ENCODE assay signal across 12 cellular contexts in the genomic region with DNA sequence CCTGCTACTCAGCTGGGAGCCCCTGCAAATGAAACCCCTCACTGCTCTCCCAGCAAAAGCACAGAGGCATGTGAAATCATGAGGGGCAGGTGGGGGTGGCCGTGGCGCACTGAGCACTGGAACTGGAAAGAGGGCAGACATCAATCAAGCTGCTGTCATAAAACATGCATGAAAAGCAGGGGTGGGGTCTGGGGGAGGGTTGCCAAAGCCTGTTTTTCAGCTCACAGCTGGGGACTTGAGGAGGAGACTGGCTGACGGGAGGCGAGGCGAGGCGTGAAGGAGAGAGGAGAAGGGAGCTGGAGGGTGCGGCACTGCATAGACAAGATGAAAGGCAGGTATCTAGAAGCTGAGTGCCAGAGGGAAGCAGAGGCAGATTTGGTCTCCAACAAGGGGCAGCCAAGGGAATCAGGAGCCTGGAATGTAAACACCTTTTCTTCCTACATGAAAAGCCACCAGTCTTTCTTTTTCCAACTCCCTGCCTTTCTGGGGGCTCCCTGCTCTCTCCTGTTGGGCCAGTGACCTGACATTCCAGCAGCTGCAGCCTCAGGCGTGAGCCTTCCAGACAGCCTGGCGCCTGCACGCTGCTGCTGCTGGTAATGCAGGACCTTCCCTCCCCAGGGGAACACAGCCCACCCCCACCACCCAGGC.
DNase-seq lines count a peak whose midpoint lies in the region; ATAC-seq and TF ChIP-seq lines count a peak whose summit lies in the region.
"Had no signal": no experiment of that assay in that cellular context is flagged by ENCODE, and none has a peak within 500 bp of the region (broad histone marks: within the 10 kb centered on the region; RNA-seq: fewer than 3 reads in every experiment).

No MANE protein-coding gene starts in this region.

- H3K36me3 Mint-ChIP-seq in T-helper 2 cell treated with Interferon-gamma antibody and Interleukin-4, amounts not matched to agents 5 μg/mL and 100 μg/mL, for 36 hours (ENCODE audit: low read depth): no peaks in the 10 kb centered on the region
- H3K36me3 Mint-ChIP-seq: immature natural killer cell had no signal

- peaks cover 24% of the 10 kb centered on the region for H3K27me3 Mint-ChIP-seq in T-helper 2 cell treated with Interferon-gamma antibody and Interleukin-4, amounts not matched to agents 5 μg/mL and 100 μg/mL, for 36 hours (ENCODE audit: low read depth)

- peak overlapping the region; percentile 90 for H3K27ac ChIP-seq in cardiac muscle cell

- in situ Hi-C loops in astrocyte of the cerebellum (cut with HindIII; ENCODE audit: low sequenced_read_pairs): no loop called here

- TF ChIP-seq CTCF in cardiac muscle cell (IDR thresholded peaks at IDR 0.05; ENCODE audit: low read depth, low read length) (no peak), astrocyte of the cerebellum (IDR thresholded peaks at IDR 0.05; ENCODE audit: low read depth, low read length, missing control alignments) (peak; percentile 8)

- no peaks in the 10 kb centered on the region for H3K9me3 ChIP-seq in cardiac muscle cell (ENCODE audit: low read depth)

- no peaks in the 10 kb centered on the region for H3K4me1 Mint-ChIP-seq in T-helper 2 cell treated with Interferon-gamma antibody and Interleukin-4, amounts not matched to agents 5 μg/mL and 100 μg/mL, for 36 hours (ENCODE audit: low read depth)
- H3K4me1 Mint-ChIP-seq: immature natural killer cell had no signal

- peaks cover 17% of the 10 kb centered on the region for H3K4me1 ChIP-seq in cardiac muscle cell (ENCODE audit: low read depth)

- H3K4me3 Mint-ChIP-seq in T-helper 2 cell treated with Interferon-gamma antibody and Interleukin-4, amounts not matched to agents 5 μg/mL and 100 μg/mL, for 36 hours: no peak overlapping the region
- H3K4me3 Mint-ChIP-seq: immature natural killer cell had no signal

- H3K4me3 ChIP-seq in cardiac muscle cell (no peak overlapping the region), astrocyte of the cerebellum (ENCODE audit: low read depth, low read length) (no peak overlapping the region)

- peak in 1 of 2 donors; percentile 59 for DNase-seq in cardiac muscle cell (ENCODE audit: low read depth in 1 of 2, low spot score in 1 of 2)
- no peak for DNase-seq in left ventricle myocardium superior
- DNase-seq in astrocyte of the cerebellum (ENCODE audit: low read depth): no peak
- DNase-seq in left colon: no peak
- DNase-seq in T-helper 2 cell treated with Interferon-gamma antibody and Interleukin-4, amounts not matched to agents 5 μg/mL and 100 μg/mL, for 36 hours (ENCODE audit: low spot score): no peak
- no peak for DNase-seq in NCI-H2107 treated with DMSO at 0.1 percent for 48 hours (lab: John Stamatoyannopoulos, UW; ENCODE audit: unreplicated experiment)
- no peak for DNase-seq in cerebellar cortex (ENCODE audit: low spot score)
- no peak for DNase-seq in activated gamma-delta T cell (lab: John Stamatoyannopoulos, UW)
- DNase-seq: immature natural killer cell, Karpas-422, posterior cingulate gyrus, T1000 had no signal

- ATAC-seq in left ventricle myocardium superior (no peak), left colon (peak; percentile 23)

- H3K27me3 ChIP-seq in cardiac muscle cell: no peaks in the 10 kb centered on the region

- intact Hi-C loops in left ventricle myocardium superior (cut with micrococcal nuclease): no loop called here
- intact Hi-C loops in left colon (cut with DNase I, micrococcal nuclease): no loop called here

- no peak overlapping the region for H3K27ac Mint-ChIP-seq in T-helper 2 cell treated with Interferon-gamma antibody and Interleukin-4, amounts not matched to agents 5 μg/mL and 100 μg/mL, for 36 hours
- H3K27ac Mint-ChIP-seq: immature natural killer cell had no signal

- no peaks in the 10 kb centered on the region for H3K36me3 ChIP-seq in cardiac muscle cell

- no peaks in the 10 kb centered on the region for H3K9me3 Mint-ChIP-seq in T-helper 2 cell treated with Interferon-gamma antibody and Interleukin-4, amounts not matched to agents 5 μg/mL and 100 μg/mL, for 36 hours
- H3K9me3 Mint-ChIP-seq: immature natural killer cell had no signal
